ENCODE assay signal across 1 cellular context in the genomic region with DNA sequence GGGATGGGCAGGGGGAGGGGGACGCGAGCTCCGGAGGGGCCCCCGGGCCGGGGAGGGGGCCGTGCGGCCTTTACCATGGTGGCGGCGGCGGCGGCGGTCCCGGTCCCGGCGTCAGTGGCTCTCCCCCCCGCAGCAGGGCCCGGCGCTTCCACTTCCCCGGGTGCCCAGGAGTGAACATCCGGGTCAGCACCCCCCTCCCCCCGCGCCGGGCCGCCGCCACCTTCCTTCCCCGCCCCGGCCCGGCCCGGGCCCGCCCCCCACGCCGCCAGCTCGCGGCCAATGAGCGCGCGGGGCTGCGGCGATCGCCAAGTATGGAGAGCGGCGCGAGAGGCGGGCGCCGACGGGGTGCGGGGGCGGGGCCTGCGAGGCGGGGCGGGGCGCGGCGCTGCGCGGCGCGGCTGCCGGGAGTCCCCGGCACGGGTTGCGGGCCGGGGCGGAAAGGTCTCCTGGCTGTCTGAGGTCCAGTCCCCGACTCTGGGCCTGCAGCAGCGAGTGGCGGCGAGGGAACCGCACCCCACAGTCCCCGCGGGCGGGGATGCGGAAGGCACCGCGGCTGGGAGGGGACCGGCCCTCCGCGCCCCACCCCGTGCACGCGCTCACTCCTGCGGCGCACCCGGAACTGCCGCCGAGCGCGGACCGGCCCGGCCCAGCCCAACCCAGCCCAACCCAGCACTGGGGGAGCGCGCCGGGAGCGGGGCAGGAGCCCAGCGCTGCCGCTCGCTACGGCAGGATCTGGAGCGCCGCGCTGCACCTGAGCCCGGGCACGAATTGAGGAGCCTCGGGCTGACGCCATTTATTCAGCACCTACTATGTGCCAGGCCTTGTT.
TF ChIP-seq lines count a peak whose summit lies in the region.

A gene (minus strand): TSS at position 178 of the 826 bp plus-strand sequence. CDS start 101 bp downstream, at position 77.

TF ChIP-seq in HepG2, 621 proteins besides CTCF, POLR2A, EP300 and RAD21 (continued from another document and continues in another):
- TF ChIP-seq, protein P1, sequence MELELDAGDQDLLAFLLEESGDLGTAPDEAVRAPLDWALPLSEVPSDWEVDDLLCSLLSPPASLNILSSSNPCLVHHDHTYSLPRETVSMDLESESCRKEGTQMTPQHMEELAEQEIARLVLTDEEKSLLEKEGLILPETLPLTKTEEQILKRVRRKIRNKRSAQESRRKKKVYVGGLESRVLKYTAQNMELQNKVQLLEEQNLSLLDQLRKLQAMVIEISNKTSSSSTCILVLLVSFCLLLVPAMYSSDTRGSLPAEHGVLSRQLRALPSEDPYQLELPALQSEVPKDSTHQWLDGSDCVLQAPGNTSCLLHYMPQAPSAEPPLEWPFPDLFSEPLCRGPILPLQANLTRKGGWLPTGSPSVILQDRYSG (CRISPR knock-in tag; IDR thresholded peaks at IDR 0.05): no peak; the same call in 1 of the 2 replicates
- TF ChIP-seq CENPX (CRISPR knock-in tag; IDR thresholded peaks at IDR 0.05) (no peak), HDAC6 (IDR thresholded peaks at IDR 0.05; ENCODE audit: low read depth, low read length) (no peak), RFX3 (CRISPR knock-in tag; IDR thresholded peaks at IDR 0.05) (no peak), ZNF878 (CRISPR knock-in tag; IDR thresholded peaks at IDR 0.05) (0 out of 2 replicates have a peak, but pooled peaks have one; percentile 39), ZSCAN12 (CRISPR knock-in tag; IDR thresholded peaks at IDR 0.05) (no peak), NBN (conservative IDR thresholded peaks at IDR 0.05) (no peak), ZNF629 (CRISPR knock-in tag; conservative IDR thresholded peaks at IDR 0.05) (0 out of 2 replicates have a peak, but pooled peaks have one; percentile 10), RBM39 (IDR thresholded peaks at IDR 0.05; ENCODE audit: low read depth, low read length, poor library complexity, severe bottlenecking) (peak; percentile 51), ZNF44 (CRISPR knock-in tag; IDR thresholded peaks at IDR 0.05) (no peak), REXO4 (CRISPR knock-in tag; IDR thresholded peaks at IDR 0.05; ENCODE audit: borderline replicate concordance) (no peak), ZNF30 (CRISPR knock-in tag; IDR thresholded peaks at IDR 0.05) (no peak), MXD4 (CRISPR knock-in tag; IDR thresholded peaks at IDR 0.05) (peak; percentile 82; the same call in 1 of the 2 replicates), HNRNPUL1 (IDR thresholded peaks at IDR 0.05; ENCODE audit: low read depth, low read length) (no peak), NFKBIZ (CRISPR knock-in tag; IDR thresholded peaks at IDR 0.05) (no peak), CENPT (CRISPR knock-in tag; IDR thresholded peaks at IDR 0.05; ENCODE audit: low read depth) (no peak), HOXD1 (CRISPR knock-in tag; IDR thresholded peaks at IDR 0.05) (no peak; the same call in 1 of the 2 replicates), YEATS4 (CRISPR knock-in tag; IDR thresholded peaks at IDR 0.05; ENCODE audit: borderline replicate concordance) (peak; percentile 92), RFXANK (CRISPR knock-in tag; IDR thresholded peaks at IDR 0.05) (no peak), ZNF558 (CRISPR knock-in tag; IDR thresholded peaks at IDR 0.05; ENCODE audit: borderline replicate concordance) (no peak; the same call in 1 of the 2 replicates), ZNF253 (CRISPR knock-in tag; IDR thresholded peaks at IDR 0.05; ENCODE audit: borderline replicate concordance) (no peak), RXRB (CRISPR knock-in tag; IDR thresholded peaks at IDR 0.05; ENCODE audit: borderline replicate concordance) (no peak), SOX5 (CRISPR knock-in tag; IDR thresholded peaks at IDR 0.05; ENCODE audit: borderline replicate concordance) (no peak; the same call in 1 of the 2 replicates), MEIS1 (CRISPR knock-in tag; IDR thresholded peaks at IDR 0.05; ENCODE audit: borderline replicate concordance) (no peak), ZNF7 (CRISPR knock-in tag; IDR thresholded peaks at IDR 0.05) (no peak), NFATC3 (CRISPR knock-in tag; IDR thresholded peaks at IDR 0.05) (no peak), MIER2 (CRISPR knock-in tag; IDR thresholded peaks at IDR 0.05) (no peak), ZNF557 (CRISPR knock-in tag; IDR thresholded peaks at IDR 0.05) (no peak), ELF4 (CRISPR knock-in tag; IDR thresholded peaks at IDR 0.05; ENCODE audit: borderline replicate concordance) (no peak), ZNF607 (CRISPR knock-in tag; IDR thresholded peaks at IDR 0.05; ENCODE audit: borderline replicate concordance) (no peak), ZNF547 (CRISPR knock-in tag; IDR thresholded peaks at IDR 0.05) (0 out of 2 replicates have a peak, but pooled peaks have one; percentile 19), XRCC5 (optimal IDR thresholded peaks at IDR 0.05; ENCODE audit: low read length) (no peak), TARDBP (CRISPR knock-in tag; IDR thresholded peaks at IDR 0.05) (no peak), ARHGAP35 (CRISPR knock-in tag; IDR thresholded peaks at IDR 0.05; ENCODE audit: borderline replicate concordance) (0 out of 2 replicates have a peak, but pooled peaks have one; percentile 49), ELF3 (CRISPR knock-in tag; IDR thresholded peaks at IDR 0.05) (peak; percentile 82), HOXA3 (CRISPR knock-in tag; IDR thresholded peaks at IDR 0.05) (peak; percentile 35; the same call in 1 of the 2 replicates), THAP11 (CRISPR knock-in tag; IDR thresholded peaks at IDR 0.05) (peak; percentile 49)
- TF ChIP-seq, protein P2, sequence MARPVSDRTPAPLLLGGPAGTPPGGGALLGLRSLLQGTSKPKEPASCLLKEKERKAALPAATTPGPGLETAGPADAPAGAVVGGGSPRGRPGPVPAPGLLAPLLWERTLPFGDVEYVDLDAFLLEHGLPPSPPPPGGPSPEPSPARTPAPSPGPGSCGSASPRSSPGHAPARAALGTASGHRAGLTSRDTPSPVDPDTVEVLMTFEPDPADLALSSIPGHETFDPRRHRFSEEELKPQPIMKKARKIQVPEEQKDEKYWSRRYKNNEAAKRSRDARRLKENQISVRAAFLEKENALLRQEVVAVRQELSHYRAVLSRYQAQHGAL (CRISPR knock-in tag; IDR thresholded peaks at IDR 0.05; ENCODE audit: not compliant biosample characterization): no peak
- TF ChIP-seq, protein P3, sequence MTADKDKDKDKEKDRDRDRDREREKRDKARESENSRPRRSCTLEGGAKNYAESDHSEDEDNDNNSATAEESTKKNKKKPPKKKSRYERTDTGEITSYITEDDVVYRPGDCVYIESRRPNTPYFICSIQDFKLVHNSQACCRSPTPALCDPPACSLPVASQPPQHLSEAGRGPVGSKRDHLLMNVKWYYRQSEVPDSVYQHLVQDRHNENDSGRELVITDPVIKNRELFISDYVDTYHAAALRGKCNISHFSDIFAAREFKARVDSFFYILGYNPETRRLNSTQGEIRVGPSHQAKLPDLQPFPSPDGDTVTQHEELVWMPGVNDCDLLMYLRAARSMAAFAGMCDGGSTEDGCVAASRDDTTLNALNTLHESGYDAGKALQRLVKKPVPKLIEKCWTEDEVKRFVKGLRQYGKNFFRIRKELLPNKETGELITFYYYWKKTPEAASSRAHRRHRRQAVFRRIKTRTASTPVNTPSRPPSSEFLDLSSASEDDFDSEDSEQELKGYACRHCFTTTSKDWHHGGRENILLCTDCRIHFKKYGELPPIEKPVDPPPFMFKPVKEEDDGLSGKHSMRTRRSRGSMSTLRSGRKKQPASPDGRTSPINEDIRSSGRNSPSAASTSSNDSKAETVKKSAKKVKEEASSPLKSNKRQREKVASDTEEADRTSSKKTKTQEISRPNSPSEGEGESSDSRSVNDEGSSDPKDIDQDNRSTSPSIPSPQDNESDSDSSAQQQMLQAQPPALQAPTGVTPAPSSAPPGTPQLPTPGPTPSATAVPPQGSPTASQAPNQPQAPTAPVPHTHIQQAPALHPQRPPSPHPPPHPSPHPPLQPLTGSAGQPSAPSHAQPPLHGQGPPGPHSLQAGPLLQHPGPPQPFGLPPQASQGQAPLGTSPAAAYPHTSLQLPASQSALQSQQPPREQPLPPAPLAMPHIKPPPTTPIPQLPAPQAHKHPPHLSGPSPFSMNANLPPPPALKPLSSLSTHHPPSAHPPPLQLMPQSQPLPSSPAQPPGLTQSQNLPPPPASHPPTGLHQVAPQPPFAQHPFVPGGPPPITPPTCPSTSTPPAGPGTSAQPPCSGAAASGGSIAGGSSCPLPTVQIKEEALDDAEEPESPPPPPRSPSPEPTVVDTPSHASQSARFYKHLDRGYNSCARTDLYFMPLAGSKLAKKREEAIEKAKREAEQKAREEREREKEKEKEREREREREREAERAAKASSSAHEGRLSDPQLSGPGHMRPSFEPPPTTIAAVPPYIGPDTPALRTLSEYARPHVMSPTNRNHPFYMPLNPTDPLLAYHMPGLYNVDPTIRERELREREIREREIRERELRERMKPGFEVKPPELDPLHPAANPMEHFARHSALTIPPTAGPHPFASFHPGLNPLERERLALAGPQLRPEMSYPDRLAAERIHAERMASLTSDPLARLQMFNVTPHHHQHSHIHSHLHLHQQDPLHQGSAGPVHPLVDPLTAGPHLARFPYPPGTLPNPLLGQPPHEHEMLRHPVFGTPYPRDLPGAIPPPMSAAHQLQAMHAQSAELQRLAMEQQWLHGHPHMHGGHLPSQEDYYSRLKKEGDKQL (CRISPR knock-in tag; IDR thresholded peaks at IDR 0.05; ENCODE audit: low read depth): 0 out of 2 replicates have a peak, but pooled peaks have one; percentile 31
- TF ChIP-seq, protein P4, sequence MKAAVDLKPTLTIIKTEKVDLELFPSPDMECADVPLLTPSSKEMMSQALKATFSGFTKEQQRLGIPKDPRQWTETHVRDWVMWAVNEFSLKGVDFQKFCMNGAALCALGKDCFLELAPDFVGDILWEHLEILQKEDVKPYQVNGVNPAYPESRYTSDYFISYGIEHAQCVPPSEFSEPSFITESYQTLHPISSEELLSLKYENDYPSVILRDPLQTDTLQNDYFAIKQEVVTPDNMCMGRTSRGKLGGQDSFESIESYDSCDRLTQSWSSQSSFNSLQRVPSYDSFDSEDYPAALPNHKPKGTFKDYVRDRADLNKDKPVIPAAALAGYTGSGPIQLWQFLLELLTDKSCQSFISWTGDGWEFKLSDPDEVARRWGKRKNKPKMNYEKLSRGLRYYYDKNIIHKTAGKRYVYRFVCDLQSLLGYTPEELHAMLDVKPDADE (CRISPR knock-in tag; IDR thresholded peaks at IDR 0.05): no peak
- TF ChIP-seq, protein P5, sequence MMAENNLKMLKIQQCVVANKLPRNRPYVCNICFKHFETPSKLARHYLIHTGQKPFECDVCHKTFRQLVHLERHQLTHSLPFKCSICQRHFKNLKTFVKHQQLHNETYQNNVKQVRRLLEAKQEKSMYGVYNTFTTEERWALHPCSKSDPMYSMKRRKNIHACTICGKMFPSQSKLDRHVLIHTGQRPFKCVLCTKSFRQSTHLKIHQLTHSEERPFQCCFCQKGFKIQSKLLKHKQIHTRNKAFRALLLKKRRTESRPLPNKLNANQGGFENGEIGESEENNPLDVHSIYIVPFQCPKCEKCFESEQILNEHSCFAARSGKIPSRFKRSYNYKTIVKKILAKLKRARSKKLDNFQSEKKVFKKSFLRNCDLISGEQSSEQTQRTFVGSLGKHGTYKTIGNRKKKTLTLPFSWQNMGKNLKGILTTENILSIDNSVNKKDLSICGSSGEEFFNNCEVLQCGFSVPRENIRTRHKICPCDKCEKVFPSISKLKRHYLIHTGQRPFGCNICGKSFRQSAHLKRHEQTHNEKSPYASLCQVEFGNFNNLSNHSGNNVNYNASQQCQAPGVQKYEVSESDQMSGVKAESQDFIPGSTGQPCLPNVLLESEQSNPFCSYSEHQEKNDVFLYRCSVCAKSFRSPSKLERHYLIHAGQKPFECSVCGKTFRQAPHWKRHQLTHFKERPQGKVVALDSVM (CRISPR knock-in tag; IDR thresholded peaks at IDR 0.05): no peak
- TF ChIP-seq, protein P6, sequence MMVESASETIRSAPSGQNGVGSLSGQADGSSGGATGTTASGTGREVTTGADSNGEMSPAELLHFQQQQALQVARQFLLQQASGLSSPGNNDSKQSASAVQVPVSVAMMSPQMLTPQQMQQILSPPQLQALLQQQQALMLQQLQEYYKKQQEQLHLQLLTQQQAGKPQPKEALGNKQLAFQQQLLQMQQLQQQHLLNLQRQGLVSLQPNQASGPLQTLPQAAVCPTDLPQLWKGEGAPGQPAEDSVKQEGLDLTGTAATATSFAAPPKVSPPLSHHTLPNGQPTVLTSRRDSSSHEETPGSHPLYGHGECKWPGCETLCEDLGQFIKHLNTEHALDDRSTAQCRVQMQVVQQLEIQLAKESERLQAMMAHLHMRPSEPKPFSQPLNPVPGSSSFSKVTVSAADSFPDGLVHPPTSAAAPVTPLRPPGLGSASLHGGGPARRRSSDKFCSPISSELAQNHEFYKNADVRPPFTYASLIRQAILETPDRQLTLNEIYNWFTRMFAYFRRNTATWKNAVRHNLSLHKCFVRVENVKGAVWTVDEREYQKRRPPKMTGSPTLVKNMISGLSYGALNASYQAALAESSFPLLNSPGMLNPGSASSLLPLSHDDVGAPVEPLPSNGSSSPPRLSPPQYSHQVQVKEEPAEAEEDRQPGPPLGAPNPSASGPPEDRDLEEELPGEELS (CRISPR knock-in tag; IDR thresholded peaks at IDR 0.05): no peak; the same call in 1 of the 2 replicates
- TF ChIP-seq, protein P7, sequence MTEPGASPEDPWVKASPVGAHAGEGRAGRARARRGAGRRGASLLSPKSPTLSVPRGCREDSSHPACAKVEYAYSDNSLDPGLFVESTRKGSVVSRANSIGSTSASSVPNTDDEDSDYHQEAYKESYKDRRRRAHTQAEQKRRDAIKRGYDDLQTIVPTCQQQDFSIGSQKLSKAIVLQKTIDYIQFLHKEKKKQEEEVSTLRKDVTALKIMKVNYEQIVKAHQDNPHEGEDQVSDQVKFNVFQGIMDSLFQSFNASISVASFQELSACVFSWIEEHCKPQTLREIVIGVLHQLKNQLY (CRISPR knock-in tag; IDR thresholded peaks at IDR 0.05): no peak
- TF ChIP-seq, protein P8, sequence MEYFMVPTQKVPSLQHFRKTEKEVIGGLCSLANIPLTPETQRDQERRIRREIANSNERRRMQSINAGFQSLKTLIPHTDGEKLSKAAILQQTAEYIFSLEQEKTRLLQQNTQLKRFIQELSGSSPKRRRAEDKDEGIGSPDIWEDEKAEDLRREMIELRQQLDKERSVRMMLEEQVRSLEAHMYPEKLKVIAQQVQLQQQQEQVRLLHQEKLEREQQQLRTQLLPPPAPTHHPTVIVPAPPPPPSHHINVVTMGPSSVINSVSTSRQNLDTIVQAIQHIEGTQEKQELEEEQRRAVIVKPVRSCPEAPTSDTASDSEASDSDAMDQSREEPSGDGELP (IDR thresholded peaks at IDR 0.05; ENCODE audit: borderline replicate concordance, low read depth): no peak; the same call in 1 of the 2 replicates
- TF ChIP-seq, protein P9, sequence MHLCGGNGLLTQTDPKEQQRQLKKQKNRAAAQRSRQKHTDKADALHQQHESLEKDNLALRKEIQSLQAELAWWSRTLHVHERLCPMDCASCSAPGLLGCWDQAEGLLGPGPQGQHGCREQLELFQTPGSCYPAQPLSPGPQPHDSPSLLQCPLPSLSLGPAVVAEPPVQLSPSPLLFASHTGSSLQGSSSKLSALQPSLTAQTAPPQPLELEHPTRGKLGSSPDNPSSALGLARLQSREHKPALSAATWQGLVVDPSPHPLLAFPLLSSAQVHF (CRISPR knock-in tag; IDR thresholded peaks at IDR 0.05): no peak
